In genomic region chr7:4871056-4871680, GRCh38 we compare ENCODE assay signal across 23 cellular contexts. TPM values are rescaled to one million over a fixed set of nuclear protein-coding genes. Genes with fewer than 3 reads are reported as not detected.
DNase-seq lines count a peak whose midpoint lies in the region; ATAC-seq, FAIRE-seq and TF ChIP-seq lines count a peak whose summit lies in the region.
"Had no signal": no experiment of that assay in that cellular context is flagged by ENCODE, and none has a peak within 500 bp of the region (broad histone marks: within the 10 kb centered on the region; RNA-seq: fewer than 3 reads in every experiment).

No MANE protein-coding gene starts in this region.

- H3K4me2 ChIP-seq in HepG2 (ENCODE audit: low read depth, low read length) (no peak overlapping the region), mesenchymal stem cell (ENCODE audit: low read length, poor library complexity, severe bottlenecking) (peak overlapping the region; percentile 47)

- POLR2A ChIA-PET in HepG2 (lab: Yijun Ruan, JAX): no interaction called here

- no peaks in the 10 kb centered on the region for H3K79me2 ChIP-seq in HepG2 (ENCODE audit: insufficient read depth, low read length)

- H2AFZ ChIP-seq in HepG2 (ENCODE audit: low read length) (no peak overlapping the region), mesenchymal stem cell (ENCODE audit: low read depth, low read length) (no peak overlapping the region)

- no TSS peak for BruUV-seq in HepG2 (replicated peaks; lab: Mats Ljungman, UMichigan)

- TF ChIP-seq RAD21 in HepG2 (CRISPR knock-in tag; IDR thresholded peaks at IDR 0.05): no peak

- no peak overlapping the region for H2AK5ac ChIP-seq in mesenchymal stem cell (ENCODE audit: low read length, severe bottlenecking)

- H4K91ac ChIP-seq in mesenchymal stem cell (ENCODE audit: low read length): no peak overlapping the region

- TF ChIP-seq POLR2A in HepG2 (IDR thresholded peaks at IDR 0.05; ENCODE audit: insufficient read depth in 1 of 2, low read depth in 2 of 2, low read length in 2 of 2): no peak
- no peak for TF ChIP-seq POLR2A in right lobe of liver (IDR thresholded peaks at IDR 0.05)

- no peak overlapping the region for H3K9ac ChIP-seq in HepG2 (ENCODE audit: insufficient read depth, low read depth, low read length)
- no peak overlapping the region for H3K9ac ChIP-seq in mesenchymal stem cell (ENCODE audit: low read length)

- H3K14ac ChIP-seq in mesenchymal stem cell (ENCODE audit: low read length in 2 of 2): no peak overlapping the region

- no peak overlapping the region for H2BK5ac ChIP-seq in mesenchymal stem cell (ENCODE audit: low read depth, low read length, poor library complexity, severe bottlenecking)

- H3K23ac ChIP-seq in mesenchymal stem cell (ENCODE audit: low read length in 2 of 2): no peak overlapping the region

- peak overlapping the region in 1 of 2 experiments; percentile 41 for H3K18ac ChIP-seq in mesenchymal stem cell (ENCODE audit: low read depth in 1 of 2, low read length in 2 of 2)

- no peak overlapping the region for H3K27ac ChIP-seq in HepG2 (ENCODE audit: extremely low read length, insufficient read depth, low read length)
- no peak overlapping the region for H3K27ac ChIP-seq in right lobe of liver
- H3K27ac ChIP-seq in mesenchymal stem cell (ENCODE audit: low read length, poor library complexity, severe bottlenecking): no peak overlapping the region
- H3K27ac ChIP-seq: SK-N-MC, thoracic aorta had no signal

- no peak overlapping the region for H2BK120ac ChIP-seq in mesenchymal stem cell (ENCODE audit: low read depth, low read length)

- H4K20me1 ChIP-seq in HepG2 (ENCODE audit: insufficient read depth, low read length): no peaks in the 10 kb centered on the region

- no peak overlapping the region for H3K4ac ChIP-seq in mesenchymal stem cell (ENCODE audit: low read depth in 1 of 2, low read length in 2 of 2)

- H3K4me3 ChIP-seq in HepG2 (replicated peaks in 1 of 3; ENCODE audit: insufficient read depth in 1 of 3, low read depth in 2 of 3, low read length in 3 of 3): no peak overlapping the region
- H3K4me3 ChIP-seq in right lobe of liver: no peak overlapping the region
- H3K4me3 ChIP-seq in mesenchymal stem cell (ENCODE audit: insufficient read depth in 1 of 2, low read depth in 1 of 2, low read length in 2 of 2): no peak overlapping the region
- H3K4me3 ChIP-seq: HAP-1, SK-N-MC, thoracic aorta had no signal

- CTCF ChIA-PET in HepG2 (lab: Yijun Ruan, JAX; ENCODE audit: low intra/inter-chr PET ratio, low total read pairs): no interaction called here

- 60% methylated on average over 12 of the region's 23 CpGs for WGBS in HepG2 (ENCODE audit: low lambda C conversion rate)
- 56% methylated on average over 17 of the region's 23 CpGs for WGBS in right lobe of liver (ENCODE audit: insufficient coverage, low coverage, low lambda C conversion rate, missing lambda C conversion rate)
- WGBS in mesenchymal stem cell: 71% methylated on average over 23 of the region's 23 CpGs

- TF ChIP-seq CTCF in HepG2 (CRISPR knock-in tag; IDR thresholded peaks at IDR 0.05) (no peak), right lobe of liver (IDR thresholded peaks at IDR 0.05) (no peak)

- ATAC-seq in HepG2: peak; percentile 33; the same call in 1 of the 3 replicates
- ATAC-seq in right lobe of liver: no peak
- ATAC-seq: stimulated activated naive B cell treated with anti-CD40 and anti-IgM and Interleukin-4, amounts not matched to agents 10 μg/mL and 1 μg/mL and 100 μg/mL, for 72 hours had no signal

- no peaks in the 10 kb centered on the region for H3K79me1 ChIP-seq in mesenchymal stem cell (replicated peaks; ENCODE audit: low read length, poor library complexity, severe bottlenecking)

- FAIRE-seq in HepG2 (lab: Jason Lieb, UNC) (no peak), urothelium cell line (lab: Jason Lieb, UNC) (peak; percentile 92)

- H3K27me3 ChIP-seq in HepG2 (ENCODE audit: control insufficient read depth in 1 of 2, insufficient read depth in 2 of 2, low read length in 2 of 2): peaks cover 3 to 35% of the 10 kb centered on the region in 2 experiments
- H3K27me3 ChIP-seq in right lobe of liver: no peaks in the 10 kb centered on the region
- no peaks in the 10 kb centered on the region for H3K27me3 ChIP-seq in mesenchymal stem cell (ENCODE audit: control insufficient read depth in 1 of 2, insufficient read depth in 1 of 2, low read length in 2 of 2)

- H2BK12ac ChIP-seq in mesenchymal stem cell (ENCODE audit: low read length in 2 of 2): no peak overlapping the region

- peak overlapping the region; percentile 19 for H4K8ac ChIP-seq in mesenchymal stem cell (ENCODE audit: low read length)

- intact Hi-C loops in HepG2 (cut with micrococcal nuclease; ENCODE audit: unreplicated experiment) (no loop called here), right lobe of liver (cut with DNase I) (no loop called here)

- H3K9me3 ChIP-seq in HepG2 (ENCODE audit: low read length): no peaks in the 10 kb centered on the region
- H3K9me3 ChIP-seq in right lobe of liver: no peaks in the 10 kb centered on the region
- no peaks in the 10 kb centered on the region for H3K9me3 ChIP-seq in mesenchymal stem cell (ENCODE audit: control insufficient read depth, low read length)
- H3K9me3 ChIP-seq: HAP-1 had no signal

- H3K36me3 ChIP-seq in HepG2 (replicated peaks in 1 of 2; ENCODE audit: control insufficient read depth in 1 of 2, insufficient read depth in 2 of 2, low read length in 2 of 2): no peaks in the 10 kb centered on the region
- no peaks in the 10 kb centered on the region for H3K36me3 ChIP-seq in right lobe of liver
- H3K36me3 ChIP-seq in mesenchymal stem cell (ENCODE audit: control insufficient read depth in 1 of 2, insufficient read depth in 2 of 2, low read depth in 1 of 2, low read length in 2 of 2): no peaks in the 10 kb centered on the region
- H3K36me3 ChIP-seq: thoracic aorta had no signal

- TF ChIP-seq EP300 in HepG2 (IDR thresholded peaks at IDR 0.05; ENCODE audit: low read depth in 2 of 2, low read length in 2 of 2): no peak
- TF ChIP-seq EP300 in HepG2 (CRISPR knock-in tag; IDR thresholded peaks at IDR 0.05; ENCODE audit: borderline replicate concordance): no peak

- in situ Hi-C loops in HepG2 (cut with HindIII; ENCODE audit: extremely low pct_ligation_motif_present, low pct_unique_long_range_greater_than_20kb): no loop called here
- in situ Hi-C loops in ACHN (cut with HindIII; ENCODE audit: low pct_ligation_motif_present, low pct_unique_long_range_greater_than_20kb, low sequenced_read_pairs): no loop called here

- DNase-seq in HepG2 (ENCODE audit: low spot score) (no peak), right lobe of liver (no peak), astrocyte of the hippocampus (ENCODE audit: low read depth, low spot score) (peak; percentile 44), mesenchymal stem cell (peak; percentile 31), urothelium cell line (ENCODE audit: low spot score) (no peak), ACHN (no peak), SK-N-DZ (ENCODE audit: low spot score) (no peak), DMS114 treated with DMSO at 0.1 percent for 48 hours (lab: John Stamatoyannopoulos, UW; ENCODE audit: unreplicated experiment) (no peak)
- DNase-seq: activated CD4-positive, alpha-beta T cell treated with anti-CD3 and anti-CD28 coated beads, Interleukin-2, amount 10 ng/mL, durations not matched to agents 7 days and 5 days; activated CD8-positive, alpha-beta memory T cell treated with anti-CD3 and anti-CD28 coated beads, Interleukin-2, amount 50 U/mL, for 4 hours; Kasumi-1; MV-4-11; NCI-H187; occipital lobe; stimulated activated naive B cell treated with anti-CD40 and anti-IgM and Interleukin-4, amounts not matched to agents 10 μg/mL and 1 μg/mL and 100 μg/mL, for 72 hours had no signal

- H3K4me1 ChIP-seq in HepG2 (ENCODE audit: insufficient read depth, low read length) (peaks cover 9% of the 10 kb centered on the region; the same call in 1 of the 2 replicates), right lobe of liver (no peaks in the 10 kb centered on the region), mesenchymal stem cell (ENCODE audit: control insufficient read depth, insufficient read depth, low read depth, low read length) (peaks cover 16% of the 10 kb centered on the region)
- H3K4me1 ChIP-seq: HAP-1 had no signal

- no peak overlapping the region for H2BK15ac ChIP-seq in mesenchymal stem cell (ENCODE audit: low read depth, poor library complexity, severe bottlenecking)

RNA-seq across cellular contexts. Expression of gene PAPOLB, which starts 9.3 kb away (rescaled TPM):
- total RNA-seq in HepG2 (2016; rRNA removed; fragmentation: Illumina TruSeq; extraction: Trizol) (not detected in 2 replicates), right lobe of liver (not detected)
- total RNA-seq in HepG2 (2016; cell fraction: cytosol; rRNA removed; fragmentation: Illumina TruSeq; extraction: Trizol; ENCODE audit: low read depth): not detected in 2 replicates
- not detected in 2 replicates for total RNA-seq in HepG2 (2016; cell fraction: insoluble cytoplasmic fraction; rRNA removed; fragmentation: Illumina TruSeq; extraction: Trizol)
- not detected in 2 replicates for total RNA-seq in HepG2 (2016; cell fraction: membrane; rRNA removed; fragmentation: Illumina TruSeq; extraction: Trizol)
- total RNA-seq in HepG2 (2016; cell fraction: nucleus; rRNA removed; fragmentation: Illumina TruSeq; extraction: Trizol): not detected in 2 replicates
- not detected in 2 replicates for polyA plus RNA-seq in HepG2 (2011; rRNA removed)
- polyA plus RNA-seq in HepG2 (2011; cell fraction: cytosol; rRNA removed): not detected in 2 replicates
- polyA plus RNA-seq in HepG2 (2011; cell fraction: nucleus; rRNA removed): not detected in 2 replicates
- polyA plus RNA-seq in HepG2 (2012): not detected in 2 replicates
- not detected in 2 replicates for polyA plus RNA-seq in HepG2 (2016; cell fraction: cytosol; fragmentation: Illumina TruSeq; extraction: Trizol; ENCODE audit: low read depth)
- not detected in 2 replicates for polyA plus RNA-seq in HepG2 (2016; cell fraction: insoluble cytoplasmic fraction; fragmentation: Illumina TruSeq; extraction: Trizol; ENCODE audit: low read depth)
- not detected in 2 replicates for polyA plus RNA-seq in HepG2 (2016; cell fraction: membrane; fragmentation: Illumina TruSeq; extraction: Trizol; ENCODE audit: low read depth)
- polyA plus RNA-seq in HepG2 (2016; cell fraction: nucleus; fragmentation: Illumina TruSeq; extraction: Trizol; ENCODE audit: insufficient read depth, low read depth): not detected in 2 replicates
- not detected in 2 replicates for polyA minus RNA-seq in HepG2 (2011; rRNA and poly(A)+ RNA removed; ENCODE audit: low replicate concordance)
- polyA minus RNA-seq in HepG2 (2011; cell fraction: cytosol; rRNA and poly(A)+ RNA removed): not detected in 2 replicates
- not detected in 2 replicates for polyA minus RNA-seq in HepG2 (2011; cell fraction: nucleus; rRNA and poly(A)+ RNA removed)
- not detected for polyA plus RNA-seq in mesenchymal stem cell (2013, experiment 1 of 2)
- not detected for polyA plus RNA-seq in mesenchymal stem cell (2013, experiment 2 of 2)
- not detected in 2 replicates for polyA plus RNA-seq in SK-N-DZ (2014; cell fraction: cytosol; rRNA removed)
- 0.03 and 0.04 TPM in 2 replicates for polyA plus RNA-seq in SK-N-DZ (2014; cell fraction: nucleus; rRNA removed)
- total RNA-seq: myocyte; RPMI7951; T-helper 2 cell treated with Interferon-gamma antibody and Interleukin-4, amounts not matched to agents 100 ng/mL and 5 ng/mL, for 36 hours had no signal
- polyA plus RNA-seq: AG04450, CD14-positive monocyte had no signal

RNA-seq across cellular contexts. Expression of gene RADIL, which starts 12.3 kb away (rescaled TPM):
- total RNA-seq in HepG2 (2016; rRNA removed; fragmentation: Illumina TruSeq; extraction: Trizol) (0.09 and 0.52 TPM in 2 replicates), right lobe of liver (1 to 10 TPM in 1 of 6 experiments, under 1 TPM in 3, not detected in 2; 0.20 to 1.6 (median 0.34) TPM)
- total RNA-seq in HepG2 (2016; cell fraction: cytosol; rRNA removed; fragmentation: Illumina TruSeq; extraction: Trizol; ENCODE audit: low read depth): not detected in 2 replicates
- 0.06 and 0.11 TPM in 2 replicates for total RNA-seq in HepG2 (2016; cell fraction: insoluble cytoplasmic fraction; rRNA removed; fragmentation: Illumina TruSeq; extraction: Trizol)
- 0.24 TPM in 1 of 2 replicates, not detected in the other for total RNA-seq in HepG2 (2016; cell fraction: membrane; rRNA removed; fragmentation: Illumina TruSeq; extraction: Trizol)
- 0.09 TPM in 1 of 2 replicates, not detected in the other for total RNA-seq in HepG2 (2016; cell fraction: nucleus; rRNA removed; fragmentation: Illumina TruSeq; extraction: Trizol)
- 0.05 TPM in 2 replicates for polyA plus RNA-seq in HepG2 (2011; rRNA removed)
- 0.08 and 0.11 TPM in 2 replicates for polyA plus RNA-seq in HepG2 (2011; cell fraction: cytosol; rRNA removed)
- polyA plus RNA-seq in HepG2 (2011; cell fraction: nucleus; rRNA removed): 0.16 and 0.56 TPM in 2 replicates
- polyA plus RNA-seq in HepG2 (2012): 0.03 and 0.16 TPM in 2 replicates
- not detected in 2 replicates for polyA plus RNA-seq in HepG2 (2016; cell fraction: cytosol; fragmentation: Illumina TruSeq; extraction: Trizol; ENCODE audit: low read depth)
- 0.05 and 0.07 TPM in 2 replicates for polyA plus RNA-seq in HepG2 (2016; cell fraction: insoluble cytoplasmic fraction; fragmentation: Illumina TruSeq; extraction: Trizol; ENCODE audit: low read depth)
- 0.05 TPM in 1 of 2 replicates, not detected in the other for polyA plus RNA-seq in HepG2 (2016; cell fraction: membrane; fragmentation: Illumina TruSeq; extraction: Trizol; ENCODE audit: low read depth)
- polyA plus RNA-seq in HepG2 (2016; cell fraction: nucleus; fragmentation: Illumina TruSeq; extraction: Trizol; ENCODE audit: insufficient read depth, low read depth): not detected in 2 replicates
- polyA minus RNA-seq in HepG2 (2011; rRNA and poly(A)+ RNA removed; ENCODE audit: low replicate concordance): 1.3 TPM in 1 of 2 replicates, not detected in the other
- polyA minus RNA-seq in HepG2 (2011; cell fraction: cytosol; rRNA and poly(A)+ RNA removed): not detected in 2 replicates
- 0.52 TPM in 1 of 2 replicates, not detected in the other for polyA minus RNA-seq in HepG2 (2011; cell fraction: nucleus; rRNA and poly(A)+ RNA removed)
- 0.18 TPM for polyA plus RNA-seq in mesenchymal stem cell (2013, experiment 1 of 2)
- polyA plus RNA-seq in mesenchymal stem cell (2013, experiment 2 of 2): 0.23 TPM
- 17.5 and 18.7 TPM in 2 replicates for polyA plus RNA-seq in SK-N-DZ (2014; cell fraction: cytosol; rRNA removed)
- 13.5 and 25.6 TPM in 2 replicates for polyA plus RNA-seq in SK-N-DZ (2014; cell fraction: nucleus; rRNA removed)
- total RNA-seq: RPMI7951 had no signal
- polyA plus RNA-seq: CD14-positive monocyte had no signal

Comparison
In these comparisons a context has a peak if more than half of its experiments do, and no peak if none do; other contexts are left out.
1. DNase-seq: peak in astrocyte of the hippocampus (single experiment) and mesenchymal stem cell (single experiment); none in HepG2 (single experiment), right lobe of liver (0 of 3), urothelium cell line (single experiment), ACHN (single experiment), SK-N-DZ (single experiment) and DMS114 treated with DMSO at 0.1 percent for 48 hours (single experiment).